ENCODE assay signal across 24 cellular contexts in genomic region chr6:12903246-12903645, GRCh38.
DNase-seq lines count a peak whose midpoint lies in the region; ATAC-seq and TF ChIP-seq lines count a peak whose summit lies in the region.
"Had no signal": no experiment of that assay in that cellular context is flagged by ENCODE, and none has a peak within 500 bp of the region (broad histone marks: within the 10 kb centered on the region; RNA-seq: fewer than 3 reads in every experiment).

No MANE protein-coding gene starts in this region.

- no peaks in the 10 kb centered on the region for H3K4me1 ChIP-seq in gastroesophageal sphincter
- H3K4me1 ChIP-seq: foreskin keratinocyte, transverse colon had no signal

- peak; percentile 43 for ATAC-seq in gastroesophageal sphincter
- no peak for ATAC-seq in activated T-helper 17 cell treated with anti-CD3 and anti-CD28 coated beads, Interleukin-2, amount 50 U/mL, for 72 hours (replicated peaks)
- no peak for ATAC-seq in SK-N-SH treated with all-trans-retinoic acid at 6 μM for 48 hours
- ATAC-seq: CD8-positive, alpha-beta T cell; foreskin keratinocyte had no signal

- WGBS in gastroesophageal sphincter (ENCODE audit: low coverage in 1 of 2), 2 donors = 8 to 33% methylated on average over 1 of the region's 1 CpG

- H3K27me3 ChIP-seq in gastroesophageal sphincter = peaks cover 20% of the 10 kb centered on the region
- H3K27me3 ChIP-seq: transverse colon had no signal

- no peak for TF ChIP-seq CTCF in CD14-positive monocyte (IDR thresholded peaks at IDR 0.05)
- no peak for TF ChIP-seq CTCF in gastroesophageal sphincter (IDR thresholded peaks at IDR 0.05)

- no peak for TF ChIP-seq POLR2A in gastroesophageal sphincter (IDR thresholded peaks at IDR 0.05)

- DNase-seq in CD14-positive monocyte (ENCODE audit: low spot score) (peak; percentile 52), NOMO-1 treated with DMSO at 0.1 percent for 48 hours (lab: John Stamatoyannopoulos, UW; ENCODE audit: unreplicated experiment) (peak; percentile 93), putamen (ENCODE audit: low spot score) (peak; percentile 30), KBM-7 (no peak), NCI-H748 (lab: John Stamatoyannopoulos, UW; ENCODE audit: unreplicated experiment) (no peak)
- DNase-seq: activated B cell treated with CpG ODN at 0.5 μM for 24 hours; activated CD4-positive, alpha-beta T cell treated with anti-CD3 and anti-CD28 coated beads, Interleukin-2, amount 50 U/mL, for 48 hours; activated gamma-delta T cell; CD8-positive, alpha-beta T cell; foreskin keratinocyte; H9; Kasumi-1; NCI-H2107; NCI-H510A; posterior cingulate gyrus; SHP77 treated with DMSO at 0.1 percent for 48 hours; stimulated activated naive CD4-positive, alpha-beta T cell treated with Interleukin-2 at 50 U/mL for 16 hours; transverse colon had no signal

- in situ Hi-C loops in KBM-7 (cut with MboI; ENCODE audit: low pct_unique_long_range_greater_than_20kb, low sequenced_read_pairs) = no loop called here

- no peaks in the 10 kb centered on the region for H3K9me3 ChIP-seq in gastroesophageal sphincter
- H3K9me3 ChIP-seq: transverse colon had no signal

- no peak overlapping the region for H3K27ac Mint-ChIP-seq in CD14-positive monocyte
- H3K27ac Mint-ChIP-seq in activated T-helper 17 cell treated with anti-CD3 and anti-CD28 coated beads, Interleukin-2, amount 50 U/mL, for 72 hours = no peak overlapping the region
- H3K27ac Mint-ChIP-seq: activated B cell treated with CpG ODN at 0.5 μM for 24 hours; CD8-positive, alpha-beta T cell; H9; nephron; T-helper 2 cell treated with Interferon-gamma antibody and Interleukin-4, amounts not matched to agents 5 μg/mL and 100 μg/mL, for 36 hours had no signal

- H3K4me3 ChIP-seq in gastroesophageal sphincter = no peak overlapping the region
- H3K4me3 ChIP-seq: skin epidermis, transverse colon had no signal

- H3K36me3 ChIP-seq in gastroesophageal sphincter = no peaks in the 10 kb centered on the region
- H3K36me3 ChIP-seq: transverse colon had no signal

- H3K27me3 Mint-ChIP-seq in CD14-positive monocyte (ENCODE audit: low read depth in 3 of 3) = peaks cover 0 to under 1% (median 0%) of the 10 kb centered on the region in 3 donors
- H3K27me3 Mint-ChIP-seq in activated T-helper 17 cell treated with anti-CD3 and anti-CD28 coated beads, Interleukin-2, amount 50 U/mL, for 72 hours = peaks cover 33% of the 10 kb centered on the region

- no peak overlapping the region for H3K27ac ChIP-seq in gastroesophageal sphincter
- H3K27ac ChIP-seq: foreskin keratinocyte, skin epidermis, transverse colon had no signal

- intact Hi-C loops in CD14-positive monocyte (cut with micrococcal nuclease) = no loop called here

- H3K4me1 Mint-ChIP-seq in CD14-positive monocyte = peaks cover 24% of the 10 kb centered on the region
- no peaks in the 10 kb centered on the region for H3K4me1 Mint-ChIP-seq in activated T-helper 17 cell treated with anti-CD3 and anti-CD28 coated beads, Interleukin-2, amount 50 U/mL, for 72 hours
- H3K4me1 Mint-ChIP-seq: activated B cell treated with CpG ODN at 0.5 μM for 24 hours had no signal

- no peaks in the 10 kb centered on the region for H3K36me3 Mint-ChIP-seq in CD14-positive monocyte
- no peaks in the 10 kb centered on the region for H3K36me3 Mint-ChIP-seq in activated T-helper 17 cell treated with anti-CD3 and anti-CD28 coated beads, Interleukin-2, amount 50 U/mL, for 72 hours (ENCODE audit: low read depth)
- H3K36me3 Mint-ChIP-seq: CD8-positive, alpha-beta T cell had no signal

- H3K9me3 Mint-ChIP-seq in CD14-positive monocyte = peaks cover 0 to 5% (median 0%) of the 10 kb centered on the region in 7 donors
- no peaks in the 10 kb centered on the region for H3K9me3 Mint-ChIP-seq in activated T-helper 17 cell treated with anti-CD3 and anti-CD28 coated beads, Interleukin-2, amount 50 U/mL, for 72 hours
- H3K9me3 Mint-ChIP-seq: activated B cell treated with CpG ODN at 0.5 μM for 24 hours; CD8-positive, alpha-beta T cell; H9; nephron; T-helper 2 cell treated with Interferon-gamma antibody and Interleukin-4, amounts not matched to agents 5 μg/mL and 100 μg/mL, for 36 hours had no signal

- no peak overlapping the region for H3K4me3 Mint-ChIP-seq in CD14-positive monocyte
- H3K4me3 Mint-ChIP-seq in activated T-helper 17 cell treated with anti-CD3 and anti-CD28 coated beads, Interleukin-2, amount 50 U/mL, for 72 hours = no peak overlapping the region
- H3K4me3 Mint-ChIP-seq: activated B cell treated with CpG ODN at 0.5 μM for 24 hours; CD8-positive, alpha-beta T cell; H9; nephron; T-helper 2 cell treated with Interferon-gamma antibody and Interleukin-4, amounts not matched to agents 5 μg/mL and 100 μg/mL, for 36 hours had no signal

- TF ChIP-seq EP300 in gastroesophageal sphincter (IDR thresholded peaks at IDR 0.05) = no peak

TF ChIP-seq in SK-N-SH treated with all-trans-retinoic acid at 6 μM for 48 hours, 23 proteins besides CTCF, POLR2A, EP300 and RAD21 (continues in another document):
- TF ChIP-seq TOX (CRISPR knock-in tag; IDR thresholded peaks at IDR 0.05; ENCODE audit: borderline replicate concordance) (no peak), POU6F1 (CRISPR knock-in tag; IDR thresholded peaks at IDR 0.05; ENCODE audit: borderline replicate concordance, low read depth) (no peak), OSR1 (CRISPR knock-in tag; IDR thresholded peaks at IDR 0.05) (no peak), ZFP30 (CRISPR knock-in tag; IDR thresholded peaks at IDR 0.05) (no peak), CSDC2 (CRISPR knock-in tag; IDR thresholded peaks at IDR 0.05) (no peak), ZC3H10 (CRISPR knock-in tag; IDR thresholded peaks at IDR 0.05) (no peak), ZNF70 (CRISPR knock-in tag; IDR thresholded peaks at IDR 0.05) (no peak), GLIS3 (CRISPR knock-in tag; IDR thresholded peaks at IDR 0.05) (no peak), CREB5 (CRISPR knock-in tag; IDR thresholded peaks at IDR 0.05; ENCODE audit: low read depth) (no peak), ZFP3 (CRISPR knock-in tag; IDR thresholded peaks at IDR 0.05) (no peak), RARB (CRISPR knock-in tag; IDR thresholded peaks at IDR 0.05) (no peak)
- TF ChIP-seq, protein P1, sequence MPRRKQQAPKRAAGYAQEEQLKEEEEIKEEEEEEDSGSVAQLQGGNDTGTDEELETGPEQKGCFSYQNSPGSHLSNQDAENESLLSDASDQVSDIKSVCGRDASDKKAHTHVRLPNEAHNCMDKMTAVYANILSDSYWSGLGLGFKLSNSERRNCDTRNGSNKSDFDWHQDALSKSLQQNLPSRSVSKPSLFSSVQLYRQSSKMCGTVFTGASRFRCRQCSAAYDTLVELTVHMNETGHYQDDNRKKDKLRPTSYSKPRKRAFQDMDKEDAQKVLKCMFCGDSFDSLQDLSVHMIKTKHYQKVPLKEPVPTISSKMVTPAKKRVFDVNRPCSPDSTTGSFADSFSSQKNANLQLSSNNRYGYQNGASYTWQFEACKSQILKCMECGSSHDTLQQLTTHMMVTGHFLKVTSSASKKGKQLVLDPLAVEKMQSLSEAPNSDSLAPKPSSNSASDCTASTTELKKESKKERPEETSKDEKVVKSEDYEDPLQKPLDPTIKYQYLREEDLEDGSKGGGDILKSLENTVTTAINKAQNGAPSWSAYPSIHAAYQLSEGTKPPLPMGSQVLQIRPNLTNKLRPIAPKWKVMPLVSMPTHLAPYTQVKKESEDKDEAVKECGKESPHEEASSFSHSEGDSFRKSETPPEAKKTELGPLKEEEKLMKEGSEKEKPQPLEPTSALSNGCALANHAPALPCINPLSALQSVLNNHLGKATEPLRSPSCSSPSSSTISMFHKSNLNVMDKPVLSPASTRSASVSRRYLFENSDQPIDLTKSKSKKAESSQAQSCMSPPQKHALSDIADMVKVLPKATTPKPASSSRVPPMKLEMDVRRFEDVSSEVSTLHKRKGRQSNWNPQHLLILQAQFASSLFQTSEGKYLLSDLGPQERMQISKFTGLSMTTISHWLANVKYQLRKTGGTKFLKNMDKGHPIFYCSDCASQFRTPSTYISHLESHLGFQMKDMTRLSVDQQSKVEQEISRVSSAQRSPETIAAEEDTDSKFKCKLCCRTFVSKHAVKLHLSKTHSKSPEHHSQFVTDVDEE (CRISPR knock-in tag; IDR thresholded peaks at IDR 0.05) = no peak
- TF ChIP-seq, protein P2, sequence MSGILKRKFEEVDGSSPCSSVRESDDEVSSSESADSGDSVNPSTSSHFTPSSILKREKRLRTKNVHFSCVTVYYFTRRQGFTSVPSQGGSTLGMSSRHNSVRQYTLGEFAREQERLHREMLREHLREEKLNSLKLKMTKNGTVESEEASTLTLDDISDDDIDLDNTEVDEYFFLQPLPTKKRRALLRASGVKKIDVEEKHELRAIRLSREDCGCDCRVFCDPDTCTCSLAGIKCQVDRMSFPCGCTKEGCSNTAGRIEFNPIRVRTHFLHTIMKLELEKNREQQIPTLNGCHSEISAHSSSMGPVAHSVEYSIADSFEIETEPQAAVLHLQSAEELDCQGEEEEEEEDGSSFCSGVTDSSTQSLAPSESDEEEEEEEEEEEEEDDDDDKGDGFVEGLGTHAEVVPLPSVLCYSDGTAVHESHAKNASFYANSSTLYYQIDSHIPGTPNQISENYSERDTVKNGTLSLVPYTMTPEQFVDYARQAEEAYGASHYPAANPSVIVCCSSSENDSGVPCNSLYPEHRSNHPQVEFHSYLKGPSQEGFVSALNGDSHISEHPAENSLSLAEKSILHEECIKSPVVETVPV (CRISPR knock-in tag; IDR thresholded peaks at IDR 0.05) = no peak

Comparison
In these comparisons a context has a peak if more than half of its experiments do, and no peak if none do; other contexts are left out.
1. DNase-seq: peak in CD14-positive monocyte (single experiment), NOMO-1 treated with DMSO at 0.1 percent for 48 hours (single experiment) and putamen (single experiment); none in KBM-7 (single experiment) and NCI-H748 (single experiment).